Comparison of ENCODE assay signal across 10 cellular contexts in genomic region chrX:154804564-154804956, GRCh38. TPM values are rescaled to one million over a fixed set of nuclear protein-coding genes. Genes with fewer than 3 reads are reported as not detected.
DNase-seq lines count a peak whose midpoint lies in the region; ATAC-seq and TF ChIP-seq lines count a peak whose summit lies in the region.
"Had no signal": no experiment of that assay in that cellular context is flagged by ENCODE, and none has a peak within 500 bp of the region (broad histone marks: within the 10 kb centered on the region; RNA-seq: fewer than 3 reads in every experiment).

No MANE protein-coding gene starts in this region.

- H3K36me3 Mint-ChIP-seq in T-helper 17 cell (ENCODE audit: low read depth) = no peaks in the 10 kb centered on the region

- no peak for TF ChIP-seq CTCF in heart right ventricle (IDR thresholded peaks at IDR 0.05)

- DNase-seq in T-helper 17 cell (no peak), heart right ventricle (no peak), skeletal muscle cell (ENCODE audit: low read depth) (no peak), NCI-H82 (lab: John Stamatoyannopoulos, UW) (no peak), SIG-M5 treated with dmso at 0.1 percent for 504 hours (lab: John Stamatoyannopoulos, UW; ENCODE audit: unreplicated experiment) (no peak), HuH-7 (ENCODE audit: low spot score) (no peak), NCI-H2171 (lab: John Stamatoyannopoulos, UW) (no peak)

- H3K4me3 ChIP-seq in heart right ventricle (peak overlapping the region; percentile 44 to 86 (median 74)), skeletal muscle cell (ENCODE audit: low read depth, low read length) (peak overlapping the region; percentile 60)

- no peak overlapping the region for H3K27ac Mint-ChIP-seq in T-helper 17 cell

- H3K4me3 Mint-ChIP-seq in T-helper 17 cell = peak overlapping the region; percentile 84

- no peaks in the 10 kb centered on the region for H3K9me3 ChIP-seq in T-helper 17 cell (ENCODE audit: control insufficient read depth, low read length, poor library complexity, severe bottlenecking)
- no peaks in the 10 kb centered on the region for H3K9me3 ChIP-seq in heart right ventricle

- H3K36me3 ChIP-seq in heart right ventricle = no peaks in the 10 kb centered on the region

- H3K4me1 Mint-ChIP-seq in T-helper 17 cell = peaks cover 3% of the 10 kb centered on the region

- peaks cover 0 to 29% (median 14%) of the 10 kb centered on the region in 9 donors for H3K4me1 ChIP-seq in heart right ventricle

- H3K27me3 Mint-ChIP-seq in T-helper 17 cell = no peaks in the 10 kb centered on the region

- ATAC-seq in GM19438 (IDR thresholded peaks at IDR 0.05; ENCODE audit: low read depth, unreplicated experiment) = peak; percentile 8
- ATAC-seq in T-helper 17 cell = no peak
- ATAC-seq in heart right ventricle = peak in 4 of 8 donors; percentile 4 to 17 (median 7)

- intact Hi-C loops in heart right ventricle (cut with DNase I) = loop anchor here in 1 of 10 donors (2.0 kb wide), 1 partner anchor 42 kb away; the partner anchor contains the start of gene DKC1

- WGBS in heart right ventricle, 2 donors = 35 to 36% methylated on average over 5 of the region's 5 CpGs

- H3K27ac ChIP-seq in heart right ventricle = peak overlapping the region; percentile 35 to 88 (median 76)

- H3K27me3 ChIP-seq in heart right ventricle = no peaks in the 10 kb centered on the region

RNA-seq across cellular contexts. Expression of gene MPP1, which starts 0.7 kb away (rescaled TPM):
- 10 to 100 TPM in 1 of 2 donors, 1 to 10 TPM in 1; 9.0 to 75.0 TPM for total RNA-seq in T-helper 17 cell
- 10 to 100 TPM; 31.8 to 50.6 (median 40.3) TPM for total RNA-seq in heart right ventricle
- 10 to 100 TPM; 18.4 to 20.8 TPM for polyA plus RNA-seq in heart right ventricle

RNA-seq across cellular contexts. Expression of gene SMIM9, which starts 29.9 kb away (rescaled TPM):
- total RNA-seq in T-helper 17 cell (not detected), heart right ventricle (under 1 TPM in 3 of 10 donors, not detected in 7; 0.28 to 0.47 (median 0.28) TPM)
- polyA plus RNA-seq in heart right ventricle = not detected
- total RNA-seq: LHCN-M2, lung microvascular endothelial cell had no signal

RNA-seq across cellular contexts. Expression of gene DKC1, which starts 41.9 kb away (rescaled TPM):
- total RNA-seq in T-helper 17 cell (10 to 100 TPM; 46.6 to 60.7 TPM), heart right ventricle (10 to 100 TPM; 18.8 to 31.9 (median 26.6) TPM)
- 10 to 100 TPM; 25.0 to 25.5 TPM for polyA plus RNA-seq in heart right ventricle

RNA-seq across cellular contexts. Expression of gene GAB3, which starts 53.7 kb away (rescaled TPM):
- total RNA-seq in T-helper 17 cell = 10 to 100 TPM; 17.7 to 18.4 TPM
- 10 to 100 TPM; 13.6 to 32.1 (median 22.0) TPM for total RNA-seq in heart right ventricle
- polyA plus RNA-seq in heart right ventricle = 10 to 100 TPM in 1 of 2 donors, 1 to 10 TPM in 1; 5.9 to 25.2 TPM
